Comparison of ENCODE assay signal across 16 cellular contexts in genomic region chr3:33807190-33807589, GRCh38. TPM values are rescaled to one million over a fixed set of nuclear protein-coding genes. Genes with fewer than 3 reads are reported as not detected.
A peak's percentile ranks its signal among the peaks of the same experiment; 100 is the strongest.
DNase-seq lines count a peak whose midpoint lies in the region; ATAC-seq and TF ChIP-seq lines count a peak whose summit lies in the region.
"Had no signal": no experiment of that assay in that cellular context is flagged by ENCODE, and none has a peak within 500 bp of the region (broad histone marks: within the 10 kb centered on the region; RNA-seq: fewer than 3 reads in every experiment).

No MANE protein-coding gene starts in this region.

- H3K4me3 Mint-ChIP-seq in stimulated activated effector memory CD8-positive, alpha-beta T cell treated with anti-CD3 and anti-CD28 coated beads, Interleukin-12 subunit alpha, Interleukin-12 subunit beta, amount 100 ng/mL, for 72 hours = no peak overlapping the region
- no peak overlapping the region for H3K4me3 Mint-ChIP-seq in osteocyte (ENCODE audit: unreplicated experiment)

- H3K4me1 ChIP-seq in body of pancreas = peaks cover 48% of the 10 kb centered on the region

- H3K27ac ChIP-seq in body of pancreas = peak overlapping the region in 2 of 4 donors; percentile 29 to 34
- H3K27ac ChIP-seq: HL-60 had no signal

- peak; percentile 2 for DNase-seq in DMS 273 (lab: John Stamatoyannopoulos, UW; ENCODE audit: unreplicated experiment)
- DNase-seq in DMS 273 treated with DMSO at 0.1 percent for 48 hours (lab: John Stamatoyannopoulos, UW) = no peak
- peak; percentile 38 to 55 (median 48) for DNase-seq in body of pancreas
- peak; percentile 60 to 71 for DNase-seq in left colon
- no peak for DNase-seq in stimulated activated effector memory CD8-positive, alpha-beta T cell treated with anti-CD3 and anti-CD28 coated beads, Interleukin-12 subunit alpha, Interleukin-12 subunit beta, amount 100 ng/mL, for 72 hours (ENCODE audit: low spot score in 2 of 2)
- no peak for DNase-seq in osteocyte (ENCODE audit: extremely low spot score, unreplicated experiment)
- DNase-seq in NCI-H446 treated with DMSO at 0.1 percent for 48 hours (lab: John Stamatoyannopoulos, UW) = no peak
- DNase-seq: 8988T, activated T-cell treated with anti-CD3 and anti-CD28 coated beads for 4 hours, amygdala, hypothalamus, NCI-H526, SHP77 treated with DMSO at 0.1 percent for 48 hours had no signal

- no peaks in the 10 kb centered on the region for H3K9me3 Mint-ChIP-seq in stimulated activated effector memory CD8-positive, alpha-beta T cell treated with anti-CD3 and anti-CD28 coated beads, Interleukin-12 subunit alpha, Interleukin-12 subunit beta, amount 100 ng/mL, for 72 hours
- H3K9me3 Mint-ChIP-seq in osteocyte (ENCODE audit: unreplicated experiment) = peaks cover 13% of the 10 kb centered on the region

- H3K9me3 ChIP-seq in body of pancreas = no peaks in the 10 kb centered on the region

- no peaks in the 10 kb centered on the region for H3K27me3 Mint-ChIP-seq in osteocyte (ENCODE audit: unreplicated experiment)

- no peak for TF ChIP-seq POLR2A in body of pancreas (IDR thresholded peaks at IDR 0.05)

- no peak for TF ChIP-seq CTCF in body of pancreas (IDR thresholded peaks at IDR 0.05)
- TF ChIP-seq CTCF in osteocyte (IDR thresholded peaks at IDR 0.05) = no peak

- 0 to 19% methylated on average over 2 of the region's 2 CpGs for WGBS in body of pancreas, 2 donors

- peaks cover 38% of the 10 kb centered on the region for H3K36me3 Mint-ChIP-seq in stimulated activated effector memory CD8-positive, alpha-beta T cell treated with anti-CD3 and anti-CD28 coated beads, Interleukin-12 subunit alpha, Interleukin-12 subunit beta, amount 100 ng/mL, for 72 hours
- peaks cover 28% of the 10 kb centered on the region for H3K36me3 Mint-ChIP-seq in osteocyte (ENCODE audit: unreplicated experiment)

- H3K36me3 ChIP-seq in body of pancreas (replicated peaks in 1 of 2; ENCODE audit: insufficient read depth in 1 of 2, low read depth in 2 of 2) = no peaks in the 10 kb centered on the region

- ATAC-seq in body of pancreas = peak; percentile 59
- ATAC-seq in left colon = peak; percentile 86
- no peak for ATAC-seq in stimulated activated effector memory CD8-positive, alpha-beta T cell treated with anti-CD3 and anti-CD28 coated beads, Interleukin-12 subunit alpha, Interleukin-12 subunit beta, amount 100 ng/mL, for 72 hours
- ATAC-seq in GM21619 (IDR thresholded peaks at IDR 0.05; ENCODE audit: unreplicated experiment) = no peak

- peak overlapping the region; percentile 2 for H3K27ac Mint-ChIP-seq in stimulated activated effector memory CD8-positive, alpha-beta T cell treated with anti-CD3 and anti-CD28 coated beads, Interleukin-12 subunit alpha, Interleukin-12 subunit beta, amount 100 ng/mL, for 72 hours
- no peak overlapping the region for H3K27ac Mint-ChIP-seq in osteocyte (ENCODE audit: unreplicated experiment)

- intact Hi-C loops in body of pancreas (cut with DNase I) (no loop called here), left colon (cut with DNase I, micrococcal nuclease) (no loop called here)

- no peak overlapping the region for H3K4me3 ChIP-seq in body of pancreas
- H3K4me3 ChIP-seq: skin epidermis had no signal

- H3K4me1 Mint-ChIP-seq in stimulated activated effector memory CD8-positive, alpha-beta T cell treated with anti-CD3 and anti-CD28 coated beads, Interleukin-12 subunit alpha, Interleukin-12 subunit beta, amount 100 ng/mL, for 72 hours = peaks cover 67% of the 10 kb centered on the region
- H3K4me1 Mint-ChIP-seq in osteocyte (ENCODE audit: unreplicated experiment) = peaks cover 52% of the 10 kb centered on the region

- no peaks in the 10 kb centered on the region for H3K27me3 ChIP-seq in body of pancreas

RNA-seq across cellular contexts. Expression of gene PDCD6IP, which starts 8.8 kb away (rescaled TPM):
- total RNA-seq in body of pancreas = 100 to 1,000 TPM in 1 of 2 donors, 10 to 100 TPM in 1; 40.5 to 104 TPM
- 100 to 1,000 TPM; 445 to 448 TPM for total RNA-seq in left colon
- 217 and 229 TPM in 2 replicates for total RNA-seq in osteocyte

Comparison
In these comparisons a context has a peak if more than half of its experiments do, and no peak if none do; other contexts are left out.
1. DNase-seq: peak in DMS 273 (single experiment), body of pancreas (4 of 4) and left colon (2 of 2); none in DMS 273 treated with DMSO at 0.1 percent for 48 hours (single experiment), stimulated activated effector memory CD8-positive, alpha-beta T cell treated with anti-CD3 and anti-CD28 coated beads, Interleukin-12 subunit alpha, Interleukin-12 subunit beta, amount 100 ng/mL, for 72 hours (0 of 2), osteocyte (single experiment) and NCI-H446 treated with DMSO at 0.1 percent for 48 hours (single experiment).
2. ATAC-seq: peak in body of pancreas (single experiment) and left colon (single experiment); none in stimulated activated effector memory CD8-positive, alpha-beta T cell treated with anti-CD3 and anti-CD28 coated beads, Interleukin-12 subunit alpha, Interleukin-12 subunit beta, amount 100 ng/mL, for 72 hours (single experiment) and GM21619 (single experiment).